Comparison of ENCODE assay signal across 8 cellular contexts in the genomic region with DNA sequence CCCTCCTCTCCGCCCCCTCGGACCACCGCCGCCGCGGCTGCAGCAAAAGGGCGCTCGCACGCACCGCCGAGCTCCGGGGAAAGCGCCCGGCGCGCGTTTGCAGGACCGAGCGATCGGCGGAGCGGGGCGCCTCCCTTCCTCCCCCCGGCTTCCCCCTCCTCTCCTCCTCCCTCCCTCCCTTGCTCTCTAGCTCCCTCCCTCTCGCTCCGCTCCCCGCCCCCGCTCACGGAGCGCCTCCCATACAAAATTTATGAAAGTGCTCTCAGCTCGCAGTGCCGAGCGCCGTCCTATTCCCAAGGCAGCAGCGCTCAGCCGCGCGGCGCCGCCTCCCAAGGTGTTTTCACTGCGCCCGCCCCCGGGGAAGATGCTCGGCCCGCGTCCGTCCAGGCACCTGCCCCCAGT. TPM values are rescaled to one million over a fixed set of nuclear protein-coding genes. Genes with fewer than 3 reads are reported as not detected.
DNase-seq lines count a peak whose midpoint lies in the region; ATAC-seq, FAIRE-seq and TF ChIP-seq lines count a peak whose summit lies in the region.

A gene with protein sequence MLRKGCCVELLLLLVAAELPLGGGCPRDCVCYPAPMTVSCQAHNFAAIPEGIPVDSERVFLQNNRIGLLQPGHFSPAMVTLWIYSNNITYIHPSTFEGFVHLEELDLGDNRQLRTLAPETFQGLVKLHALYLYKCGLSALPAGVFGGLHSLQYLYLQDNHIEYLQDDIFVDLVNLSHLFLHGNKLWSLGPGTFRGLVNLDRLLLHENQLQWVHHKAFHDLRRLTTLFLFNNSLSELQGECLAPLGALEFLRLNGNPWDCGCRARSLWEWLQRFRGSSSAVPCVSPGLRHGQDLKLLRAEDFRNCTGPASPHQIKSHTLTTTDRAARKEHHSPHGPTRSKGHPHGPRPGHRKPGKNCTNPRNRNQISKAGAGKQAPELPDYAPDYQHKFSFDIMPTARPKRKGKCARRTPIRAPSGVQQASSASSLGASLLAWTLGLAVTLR (minus strand): TSS at position 115 of the 402 bp plus-strand sequence. CDS start 469 bp downstream, outside the sequence.

- no peaks in the 10 kb centered on the region for H3K9me3 Mint-ChIP-seq in activated naive CD4-positive, alpha-beta T cell treated with anti-CD3 and anti-CD28 coated beads, Interleukin-2, amount 10 ng/mL, durations not matched to agents 7 days and 5 days

- H3K9me3 ChIP-seq in A673 (ENCODE audit: low read depth, low read length, poor library complexity, severe bottlenecking) (no peaks in the 10 kb centered on the region), pancreas (no peaks in the 10 kb centered on the region), aorta (ENCODE audit: control insufficient read depth, low read length) (no peaks in the 10 kb centered on the region)

- ATAC-seq in pancreas (peak; percentile 36 to 61 (median 55)), aorta (ENCODE audit: low FRiP score) (peak; percentile 70), GM19452 (IDR thresholded peaks at IDR 0.05; ENCODE audit: unreplicated experiment) (no peak)

- intact Hi-C loops in A673 (cut with micrococcal nuclease; ENCODE audit: unreplicated experiment) = loop anchor here (1.0 kb wide), 1 partner anchor 117 kb away; no protein-coding TSS in a partner anchor
- intact Hi-C loops in pancreas (cut with DNase I) = loop anchor here in 2 of 3 donors (5.0 kb wide), 2 partner anchors 113 to 118 kb away; no protein-coding TSS in a partner anchor
- intact Hi-C loops in aorta (cut with DNase I) = loop anchor here (2.0 to 5.0 kb wide), 2 partner anchors 38 to 116 kb away; no protein-coding TSS in a partner anchor

- peak; percentile 94 for DNase-seq in A673 (ENCODE audit: low spot score)
- peak; percentile 61 for DNase-seq in HEK293T (ENCODE audit: extremely low spot score)
- peak; percentile 44 to 63 for DNase-seq in SHP77 (lab: John Stamatoyannopoulos, UW)
- DNase-seq in activated naive CD4-positive, alpha-beta T cell treated with anti-CD3 and anti-CD28 coated beads, Interleukin-2, amount 10 ng/mL, durations not matched to agents 7 days and 5 days = peak; percentile 92
- DNase-seq in germinal center (ENCODE audit: low spot score) = peak; percentile 53
- peak in 5 of 6 donors; percentile 64 to 79 (median 73) for DNase-seq in pancreas
- DNase-seq in aorta = peak; percentile 83 to 90

- H3K4me3 ChIP-seq in A673 (ENCODE audit: low read depth, low read length, poor library complexity, severe bottlenecking) = peak within 1 kb of the TSS; percentile 67
- H3K4me3 ChIP-seq in pancreas = peak within 1 kb of the TSS; percentile 33 to 61 (median 42)
- peak within 1 kb of the TSS; percentile 2 to 36 for H3K4me3 ChIP-seq in aorta (ENCODE audit: low read length in 2 of 2)

- 0 to 1% methylated on average over 33 to 47 of the region's 47 CpGs for WGBS in pancreas, 2 donors
- 0 to 1% methylated on average over 35 to 47 of the region's 47 CpGs for WGBS in aorta, 2 donors

- peaks cover 98% of the 10 kb centered on the region for H3K27me3 Mint-ChIP-seq in activated naive CD4-positive, alpha-beta T cell treated with anti-CD3 and anti-CD28 coated beads, Interleukin-2, amount 10 ng/mL, durations not matched to agents 7 days and 5 days

- H3K27me3 ChIP-seq in A673 (replicated peaks; ENCODE audit: insufficient read depth, low read depth, low read length, poor library complexity) (peaks cover 13% of the 10 kb centered on the region), pancreas (no peaks in the 10 kb centered on the region), aorta (ENCODE audit: control insufficient read depth in 1 of 2, insufficient read depth in 2 of 2, low read length in 1 of 2) (no peaks in the 10 kb centered on the region)

- H3K4me1 Mint-ChIP-seq in activated naive CD4-positive, alpha-beta T cell treated with anti-CD3 and anti-CD28 coated beads, Interleukin-2, amount 10 ng/mL, durations not matched to agents 7 days and 5 days = peaks cover 29% of the 10 kb centered on the region

- no peak for FAIRE-seq in pancreas (lab: Jason Lieb, UNC)

- no peak within 1 kb of the TSS for H3K27ac Mint-ChIP-seq in activated naive CD4-positive, alpha-beta T cell treated with anti-CD3 and anti-CD28 coated beads, Interleukin-2, amount 10 ng/mL, durations not matched to agents 7 days and 5 days

- H3K27ac ChIP-seq in A673 (ENCODE audit: low read depth, low read length, poor library complexity, severe bottlenecking) = no peak within 1 kb of the TSS
- H3K27ac ChIP-seq in pancreas = peak within 1 kb of the TSS in 3 of 4 donors; percentile 34 to 52 (median 50)
- no peak within 1 kb of the TSS for H3K27ac ChIP-seq in aorta (ENCODE audit: low read depth in 1 of 2, low read length in 2 of 2)

- no TSS peak for BruUV-seq in A673 (replicated peaks; lab: Mats Ljungman, UMichigan)

- peaks cover 41% of the 10 kb centered on the region for H3K4me1 ChIP-seq in A673 (ENCODE audit: insufficient read depth, low read length, poor library complexity, severe bottlenecking)
- H3K4me1 ChIP-seq in pancreas = peaks cover 0 to 9% (median 0%) of the 10 kb centered on the region in 3 donors
- H3K4me1 ChIP-seq in aorta (ENCODE audit: control insufficient read depth in 1 of 2, insufficient read depth in 2 of 2, low read length in 2 of 2) = no peaks in the 10 kb centered on the region

- H3K36me3 Mint-ChIP-seq in activated naive CD4-positive, alpha-beta T cell treated with anti-CD3 and anti-CD28 coated beads, Interleukin-2, amount 10 ng/mL, durations not matched to agents 7 days and 5 days = no peaks in the 10 kb centered on the region

- POLR2A ChIA-PET in A673 (lab: Charles Lee; ENCODE audit: low non-redundant PET) (no interaction called here), HEK293T (lab: Yijun Ruan, JAX) (interaction anchor here (1.5 kb wide), 1 partner anchor 116 kb away, joined by 7 read pairs; no protein-coding TSS in a partner anchor)

- TF ChIP-seq CTCF in A673 (conservative IDR thresholded peaks at IDR 0.05; ENCODE audit: low read depth, low read length) = no peak
- TF ChIP-seq CTCF in pancreas (IDR thresholded peaks at IDR 0.05) = no peak

- CTCF ChIA-PET in A673 (lab: Charles Lee) = interaction anchor here (0.6 to 1.8 kb wide), 4 partner anchors 10 to 374 kb away, joined by 3 to 20 read pairs (median 3); no protein-coding TSS in a partner anchor
- CTCF ChIA-PET in HEK293T (lab: Yijun Ruan, JAX) = interaction anchor here (0.5 to 2.6 kb wide), 6 partner anchors 110 to 308 kb away, joined by 3 to 19 read pairs (median 3); no protein-coding TSS in a partner anchor
- CTCF ChIA-PET in activated naive CD4-positive, alpha-beta T cell treated with anti-CD3 and anti-CD28 coated beads, Interleukin-2, amount 10 ng/mL, durations not matched to agents 7 days and 5 days (lab: Charles Lee) = interaction anchor here (0.7 to 3.7 kb wide), 8 partner anchors 11 to 377 kb away, joined by 3 to 16 read pairs (median 4); no protein-coding TSS in a partner anchor

- H3K36me3 ChIP-seq in A673 (ENCODE audit: insufficient read depth, low read length, poor library complexity, severe bottlenecking) = no peaks in the 10 kb centered on the region
- no peaks in the 10 kb centered on the region for H3K36me3 ChIP-seq in pancreas
- no peaks in the 10 kb centered on the region for H3K36me3 ChIP-seq in aorta (ENCODE audit: control insufficient read depth in 1 of 2, insufficient read depth in 2 of 2, low read length in 1 of 2)

- H3K4me3 Mint-ChIP-seq in activated naive CD4-positive, alpha-beta T cell treated with anti-CD3 and anti-CD28 coated beads, Interleukin-2, amount 10 ng/mL, durations not matched to agents 7 days and 5 days = peak within 1 kb of the TSS; percentile 76

TF ChIP-seq in HEK293T, 16 proteins besides CTCF, POLR2A, EP300 and RAD21:
- no peak for TF ChIP-seq ZNF384 (IDR thresholded peaks at IDR 0.05)
- no peak for TF ChIP-seq SP1 (IDR thresholded peaks at IDR 0.05)
- TF ChIP-seq FOXM1 (IDR thresholded peaks at IDR 0.05; ENCODE audit: borderline replicate concordance) = no peak
- TF ChIP-seq FOXK2 (IDR thresholded peaks at IDR 0.05) = no peak
- TF ChIP-seq, protein P1, sequence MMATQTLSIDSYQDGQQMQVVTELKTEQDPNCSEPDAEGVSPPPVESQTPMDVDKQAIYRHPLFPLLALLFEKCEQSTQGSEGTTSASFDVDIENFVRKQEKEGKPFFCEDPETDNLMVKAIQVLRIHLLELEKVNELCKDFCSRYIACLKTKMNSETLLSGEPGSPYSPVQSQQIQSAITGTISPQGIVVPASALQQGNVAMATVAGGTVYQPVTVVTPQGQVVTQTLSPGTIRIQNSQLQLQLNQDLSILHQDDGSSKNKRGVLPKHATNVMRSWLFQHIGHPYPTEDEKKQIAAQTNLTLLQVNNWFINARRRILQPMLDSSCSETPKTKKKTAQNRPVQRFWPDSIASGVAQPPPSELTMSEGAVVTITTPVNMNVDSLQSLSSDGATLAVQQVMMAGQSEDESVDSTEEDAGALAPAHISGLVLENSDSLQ (IDR thresholded peaks at IDR 0.05) = no peak
- TF ChIP-seq NFRKB (IDR thresholded peaks at IDR 0.05) = no peak
- no peak for TF ChIP-seq FOXA1 (IDR thresholded peaks at IDR 0.05)
- TF ChIP-seq SUZ12 (IDR thresholded peaks at IDR 0.05) = no peak
- no peak for TF ChIP-seq ELF4 (IDR thresholded peaks at IDR 0.05)
- TF ChIP-seq HDGF (IDR thresholded peaks at IDR 0.05; ENCODE audit: borderline replicate concordance) = no peak
- no peak for TF ChIP-seq ARNT (IDR thresholded peaks at IDR 0.05)
- TF ChIP-seq TARDBP (IDR thresholded peaks at IDR 0.05) = no peak

RNA-seq across cellular contexts. Expression of the gene that starts here (rescaled TPM):
- total RNA-seq in A673 (2021) = 0.80 and 1.0 TPM in 2 replicates
- 1 to 10 TPM in 4 of 6 donors, under 1 TPM in 2; 0.93 to 3.6 (median 1.7) TPM for total RNA-seq in pancreas
- 1 to 10 TPM; 3.0 to 3.1 TPM for polyA plus RNA-seq in pancreas
- total RNA-seq in aorta = 1 to 10 TPM; 2.6 to 5.2 TPM
- 1 to 10 TPM in 1 of 2 donors, under 1 TPM in 1; 0.25 to 1.8 TPM for polyA plus RNA-seq in aorta

Comparison
In these comparisons a context has a peak if more than half of its experiments do, and no peak if none do; other contexts are left out.
1. H3K27ac ChIP-seq: peak in pancreas (3 of 4); none in A673 (single experiment) and aorta (0 of 2).
2. Peak in every context shown above with its lines, with median percentiles within 50 percentile points of each other: DNase-seq and H3K4me3 ChIP-seq.